ENCODE assay signal across 1 cellular context in genomic region chr6:45738057-45738455, GRCh38.
TF ChIP-seq lines count a peak whose summit lies in the region.

No MANE protein-coding gene starts in this region.

TF ChIP-seq in GM23338, 12 proteins besides CTCF, POLR2A, EP300 and RAD21:
- TF ChIP-seq EZH2 (IDR thresholded peaks at IDR 0.05; ENCODE audit: low read depth, unreplicated experiment) (no peak), ZNF331 (CRISPR knock-in tag; IDR thresholded peaks at IDR 0.05; ENCODE audit: low read depth) (no peak), POLR2AphosphoS5 (IDR thresholded peaks at IDR 0.05; ENCODE audit: low read depth) (no peak), NANOG (IDR thresholded peaks at IDR 0.05; ENCODE audit: borderline replicate concordance) (no peak), EZH2phosphoT487 (IDR thresholded peaks at IDR 0.05; ENCODE audit: unreplicated experiment) (no peak), CREB1 (CRISPR knock-in tag; IDR thresholded peaks at IDR 0.05; ENCODE audit: low read depth) (no peak), ZNF114 (CRISPR knock-in tag; IDR thresholded peaks at IDR 0.05) (no peak), JUNB (IDR thresholded peaks at IDR 0.05; ENCODE audit: unreplicated experiment) (no peak), STAT1 (IDR thresholded peaks at IDR 0.05; ENCODE audit: unreplicated experiment) (no peak)
- TF ChIP-seq, protein P1, sequence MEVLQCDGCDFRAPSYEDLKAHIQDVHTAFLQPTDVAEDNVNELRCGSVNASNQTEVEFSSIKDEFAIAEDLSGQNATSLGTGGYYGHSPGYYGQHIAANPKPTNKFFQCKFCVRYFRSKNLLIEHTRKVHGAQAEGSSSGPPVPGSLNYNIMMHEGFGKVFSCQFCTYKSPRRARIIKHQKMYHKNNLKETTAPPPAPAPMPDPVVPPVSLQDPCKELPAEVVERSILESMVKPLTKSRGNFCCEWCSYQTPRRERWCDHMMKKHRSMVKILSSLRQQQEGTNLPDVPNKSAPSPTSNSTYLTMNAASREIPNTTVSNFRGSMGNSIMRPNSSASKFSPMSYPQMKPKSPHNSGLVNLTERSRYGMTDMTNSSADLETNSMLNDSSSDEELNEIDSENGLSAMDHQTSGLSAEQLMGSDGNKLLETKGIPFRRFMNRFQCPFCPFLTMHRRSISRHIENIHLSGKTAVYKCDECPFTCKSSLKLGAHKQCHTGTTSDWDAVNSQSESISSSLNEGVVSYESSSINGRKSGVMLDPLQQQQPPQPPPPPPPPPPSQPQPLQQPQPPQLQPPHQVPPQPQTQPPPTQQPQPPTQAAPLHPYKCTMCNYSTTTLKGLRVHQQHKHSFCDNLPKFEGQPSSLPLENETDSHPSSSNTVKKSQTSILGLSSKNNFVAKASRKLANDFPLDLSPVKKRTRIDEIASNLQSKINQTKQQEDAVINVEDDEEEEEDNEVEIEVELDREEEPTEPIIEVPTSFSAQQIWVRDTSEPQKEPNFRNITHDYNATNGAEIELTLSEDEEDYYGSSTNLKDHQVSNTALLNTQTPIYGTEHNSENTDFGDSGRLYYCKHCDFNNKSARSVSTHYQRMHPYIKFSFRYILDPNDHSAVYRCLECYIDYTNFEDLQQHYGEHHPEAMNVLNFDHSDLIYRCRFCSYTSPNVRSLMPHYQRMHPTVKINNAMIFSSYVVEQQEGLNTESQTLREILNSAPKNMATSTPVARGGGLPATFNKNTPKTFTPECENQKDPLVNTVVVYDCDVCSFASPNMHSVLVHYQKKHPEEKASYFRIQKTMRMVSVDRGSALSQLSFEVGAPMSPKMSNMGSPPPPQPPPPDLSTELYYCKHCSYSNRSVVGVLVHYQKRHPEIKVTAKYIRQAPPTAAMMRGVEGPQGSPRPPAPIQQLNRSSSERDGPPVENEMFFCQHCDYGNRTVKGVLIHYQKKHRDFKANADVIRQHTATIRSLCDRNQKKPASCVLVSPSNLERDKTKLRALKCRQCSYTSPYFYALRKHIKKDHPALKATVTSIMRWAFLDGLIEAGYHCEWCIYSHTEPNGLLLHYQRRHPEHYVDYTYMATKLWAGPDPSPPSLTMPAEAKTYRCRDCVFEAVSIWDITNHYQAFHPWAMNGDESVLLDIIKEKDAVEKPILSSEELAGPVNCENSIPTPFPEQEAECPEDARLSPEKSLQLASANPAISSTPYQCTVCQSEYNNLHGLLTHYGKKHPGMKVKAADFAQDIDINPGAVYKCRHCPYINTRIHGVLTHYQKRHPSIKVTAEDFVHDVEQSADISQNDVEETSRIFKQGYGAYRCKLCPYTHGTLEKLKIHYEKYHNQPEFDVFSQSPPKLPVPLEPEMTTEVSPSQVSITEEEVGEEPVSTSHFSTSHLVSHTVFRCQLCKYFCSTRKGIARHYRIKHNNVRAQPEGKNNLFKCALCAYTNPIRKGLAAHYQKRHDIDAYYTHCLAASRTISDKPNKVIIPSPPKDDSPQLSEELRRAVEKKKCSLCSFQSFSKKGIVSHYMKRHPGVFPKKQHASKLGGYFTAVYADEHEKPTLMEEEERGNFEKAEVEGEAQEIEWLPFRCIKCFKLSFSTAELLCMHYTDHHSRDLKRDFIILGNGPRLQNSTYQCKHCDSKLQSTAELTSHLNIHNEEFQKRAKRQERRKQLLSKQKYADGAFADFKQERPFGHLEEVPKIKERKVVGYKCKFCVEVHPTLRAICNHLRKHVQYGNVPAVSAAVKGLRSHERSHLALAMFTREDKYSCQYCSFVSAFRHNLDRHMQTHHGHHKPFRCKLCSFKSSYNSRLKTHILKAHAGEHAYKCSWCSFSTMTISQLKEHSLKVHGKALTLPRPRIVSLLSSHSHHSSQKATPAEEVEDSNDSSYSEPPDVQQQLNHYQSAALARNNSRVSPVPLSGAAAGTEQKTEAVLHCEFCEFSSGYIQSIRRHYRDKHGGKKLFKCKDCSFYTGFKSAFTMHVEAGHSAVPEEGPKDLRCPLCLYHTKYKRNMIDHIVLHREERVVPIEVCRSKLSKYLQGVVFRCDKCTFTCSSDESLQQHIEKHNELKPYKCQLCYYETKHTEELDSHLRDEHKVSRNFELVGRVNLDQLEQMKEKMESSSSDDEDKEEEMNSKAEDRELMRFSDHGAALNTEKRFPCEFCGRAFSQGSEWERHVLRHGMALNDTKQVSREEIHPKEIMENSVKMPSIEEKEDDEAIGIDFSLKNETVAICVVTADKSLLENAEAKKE (CRISPR knock-in tag; IDR thresholded peaks at IDR 0.05) = no peak
- TF ChIP-seq, protein P2, sequence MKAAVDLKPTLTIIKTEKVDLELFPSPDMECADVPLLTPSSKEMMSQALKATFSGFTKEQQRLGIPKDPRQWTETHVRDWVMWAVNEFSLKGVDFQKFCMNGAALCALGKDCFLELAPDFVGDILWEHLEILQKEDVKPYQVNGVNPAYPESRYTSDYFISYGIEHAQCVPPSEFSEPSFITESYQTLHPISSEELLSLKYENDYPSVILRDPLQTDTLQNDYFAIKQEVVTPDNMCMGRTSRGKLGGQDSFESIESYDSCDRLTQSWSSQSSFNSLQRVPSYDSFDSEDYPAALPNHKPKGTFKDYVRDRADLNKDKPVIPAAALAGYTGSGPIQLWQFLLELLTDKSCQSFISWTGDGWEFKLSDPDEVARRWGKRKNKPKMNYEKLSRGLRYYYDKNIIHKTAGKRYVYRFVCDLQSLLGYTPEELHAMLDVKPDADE (IDR thresholded peaks at IDR 0.05) = no peak
- TF ChIP-seq, protein P3, sequence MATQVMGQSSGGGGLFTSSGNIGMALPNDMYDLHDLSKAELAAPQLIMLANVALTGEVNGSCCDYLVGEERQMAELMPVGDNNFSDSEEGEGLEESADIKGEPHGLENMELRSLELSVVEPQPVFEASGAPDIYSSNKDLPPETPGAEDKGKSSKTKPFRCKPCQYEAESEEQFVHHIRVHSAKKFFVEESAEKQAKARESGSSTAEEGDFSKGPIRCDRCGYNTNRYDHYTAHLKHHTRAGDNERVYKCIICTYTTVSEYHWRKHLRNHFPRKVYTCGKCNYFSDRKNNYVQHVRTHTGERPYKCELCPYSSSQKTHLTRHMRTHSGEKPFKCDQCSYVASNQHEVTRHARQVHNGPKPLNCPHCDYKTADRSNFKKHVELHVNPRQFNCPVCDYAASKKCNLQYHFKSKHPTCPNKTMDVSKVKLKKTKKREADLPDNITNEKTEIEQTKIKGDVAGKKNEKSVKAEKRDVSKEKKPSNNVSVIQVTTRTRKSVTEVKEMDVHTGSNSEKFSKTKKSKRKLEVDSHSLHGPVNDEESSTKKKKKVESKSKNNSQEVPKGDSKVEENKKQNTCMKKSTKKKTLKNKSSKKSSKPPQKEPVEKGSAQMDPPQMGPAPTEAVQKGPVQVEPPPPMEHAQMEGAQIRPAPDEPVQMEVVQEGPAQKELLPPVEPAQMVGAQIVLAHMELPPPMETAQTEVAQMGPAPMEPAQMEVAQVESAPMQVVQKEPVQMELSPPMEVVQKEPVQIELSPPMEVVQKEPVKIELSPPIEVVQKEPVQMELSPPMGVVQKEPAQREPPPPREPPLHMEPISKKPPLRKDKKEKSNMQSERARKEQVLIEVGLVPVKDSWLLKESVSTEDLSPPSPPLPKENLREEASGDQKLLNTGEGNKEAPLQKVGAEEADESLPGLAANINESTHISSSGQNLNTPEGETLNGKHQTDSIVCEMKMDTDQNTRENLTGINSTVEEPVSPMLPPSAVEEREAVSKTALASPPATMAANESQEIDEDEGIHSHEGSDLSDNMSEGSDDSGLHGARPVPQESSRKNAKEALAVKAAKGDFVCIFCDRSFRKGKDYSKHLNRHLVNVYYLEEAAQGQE (IDR thresholded peaks at IDR 0.05; ENCODE audit: unreplicated experiment) = no peak
